In genomic region chr17:2414665-2415064, GRCh38 we compare ENCODE assay signal across 14 cellular contexts. TPM values are rescaled to one million over a fixed set of nuclear protein-coding genes. Genes with fewer than 3 reads are reported as not detected.
DNase-seq lines count a peak whose midpoint lies in the region; ATAC-seq and TF ChIP-seq lines count a peak whose summit lies in the region.
"Had no signal": no experiment of that assay in that cellular context is flagged by ENCODE, and none has a peak within 500 bp of the region (broad histone marks: within the 10 kb centered on the region; RNA-seq: fewer than 3 reads in every experiment).

No MANE protein-coding gene starts in this region.

- H3K79me1 ChIP-seq in IMR-90 (ENCODE audit: low read depth in 1 of 2, low read length in 2 of 2) (peaks cover 4 to 28% of the 10 kb centered on the region in 2 experiments; a peak in 3 of 4 replicates), neuronal stem cell (ENCODE audit: low read depth, low read length) (peaks cover 4% of the 10 kb centered on the region)

- H3K4ac ChIP-seq in IMR-90 (ENCODE audit: low read depth, low read length) = no peak overlapping the region
- no peak overlapping the region for H3K4ac ChIP-seq in neuronal stem cell (ENCODE audit: low read length)

- H2BK5ac ChIP-seq in IMR-90 (ENCODE audit: low read depth, low read length, poor library complexity, severe bottlenecking) (no peak overlapping the region), neuronal stem cell (ENCODE audit: low read length) (no peak overlapping the region)

- peak overlapping the region; percentile 56 for H3K27ac Mint-ChIP-seq in dendritic cell treated with granulocyte-macrophage colony-stimulating factor and Interleukin-4, amounts not matched to agents 40 ng/mL and 50 ng/mL, for 4 days

- H4K20me1 ChIP-seq in BLaER1 (peaks cover 13% of the 10 kb centered on the region; the same call in 1 of the 2 replicates), IMR-90 (ENCODE audit: insufficient read depth, low read length) (no peaks in the 10 kb centered on the region)

- WGBS in IMR-90 (ENCODE audit: extremely low coverage in 2 of 2, insufficient read length in 1 of 2), 2 experiments = 96% methylated on average over 15 of the region's 18 CpGs; no CpG with 5 or more reads in 1 of the 2 experiments
- WGBS in neuronal stem cell (ENCODE audit: extremely low coverage in 2 of 2, insufficient read length in 2 of 2, insufficient replicate concordance in 1 of 2), 2 donors = no CpG with 5 or more reads among the region's 18 CpGs

- 0 out of 2 replicates have a peak overlapping the region, but pooled peaks have one; percentile 15 for H3K9ac ChIP-seq in BLaER1
- H3K9ac ChIP-seq in IMR-90 (ENCODE audit: low read depth, low read length) = no peak overlapping the region
- no peak overlapping the region for H3K9ac ChIP-seq in neuronal stem cell (ENCODE audit: low read depth, low read length, poor library complexity)

- H3K14ac ChIP-seq in IMR-90 (replicated peaks; ENCODE audit: low read depth, low read length) (no peak overlapping the region), neuronal stem cell (ENCODE audit: low read length) (no peak overlapping the region)

- no peak overlapping the region for H2BK20ac ChIP-seq in IMR-90 (ENCODE audit: low read depth, low read length)

- POLR2A ChIA-PET in IMR-90 (lab: Charles Lee; ENCODE audit: unreplicated experiment) = no interaction called here

- H3K4me3 Mint-ChIP-seq in dendritic cell treated with granulocyte-macrophage colony-stimulating factor and Interleukin-4, amounts not matched to agents 40 ng/mL and 50 ng/mL, for 4 days = no peak overlapping the region
- H3K4me3 Mint-ChIP-seq: B cell, CD14-positive monocyte had no signal

- H4K91ac ChIP-seq in IMR-90 (ENCODE audit: insufficient read depth, low read depth, low read length) (no peak overlapping the region), neuronal stem cell (ENCODE audit: low read depth, low read length, poor library complexity) (no peak overlapping the region)

- H3K27me3 Mint-ChIP-seq in dendritic cell treated with granulocyte-macrophage colony-stimulating factor and Interleukin-4, amounts not matched to agents 40 ng/mL and 50 ng/mL, for 4 days = no peaks in the 10 kb centered on the region
- H3K27me3 Mint-ChIP-seq: B cell had no signal

- no peak for DNase-seq in IMR-90
- no peak for DNase-seq in neuronal stem cell (ENCODE audit: low spot score)
- DNase-seq in NCI-H446 treated with DMSO at 0.1 percent for 48 hours (lab: John Stamatoyannopoulos, UW) = no peak
- DNase-seq: Caco-2; CD8-positive, alpha-beta memory T cell; DND-41; HCEC 1CT had no signal

- CTCF ChIA-PET in IMR-90 (lab: Yijun Ruan, JAX) = interaction anchor here (2.0 to 4.9 kb wide), 2 partner anchors 10 to 32 kb away, joined by 10 to 64 read pairs; no protein-coding TSS in a partner anchor

- H3K18ac ChIP-seq in IMR-90 (ENCODE audit: low read depth, low read length) (no peak overlapping the region), neuronal stem cell (ENCODE audit: low read length) (no peak overlapping the region)

- H2AFZ ChIP-seq in IMR-90 (replicated peaks; ENCODE audit: low read length, poor library complexity) (no peak overlapping the region), neuronal stem cell (ENCODE audit: low read length) (no peak overlapping the region)

- H3K56ac ChIP-seq in IMR-90 (ENCODE audit: extremely low read depth, insufficient read depth, low read length) = no peak overlapping the region

- dilution Hi-C loops in IMR-90 (cut with HindIII; ENCODE audit: low sequenced_read_pairs, unreplicated experiment) = no loop called here

- peaks cover 37% of the 10 kb centered on the region for H3K36me3 Mint-ChIP-seq in dendritic cell treated with granulocyte-macrophage colony-stimulating factor and Interleukin-4, amounts not matched to agents 40 ng/mL and 50 ng/mL, for 4 days (ENCODE audit: low read depth)

- no peak overlapping the region for H2BK15ac ChIP-seq in IMR-90 (ENCODE audit: low read depth, low read length)
- no peak overlapping the region for H2BK15ac ChIP-seq in neuronal stem cell (ENCODE audit: low read length)

- H3K23ac ChIP-seq in IMR-90 (ENCODE audit: low read depth, low read length) (no peak overlapping the region), neuronal stem cell (ENCODE audit: low read depth, low read length, poor library complexity) (peak overlapping the region; percentile 9)

- H3K4me2 ChIP-seq in BLaER1 (no peak overlapping the region), IMR-90 (ENCODE audit: low read depth, low read length) (no peak overlapping the region), neuronal stem cell (ENCODE audit: insufficient read depth, low read length, poor library complexity, severe bottlenecking) (no peak overlapping the region)

- H2AK5ac ChIP-seq in IMR-90 (ENCODE audit: low read depth, low read length) = 0 out of 2 replicates have a peak overlapping the region, but pooled peaks have one; percentile 12
- no peak overlapping the region for H2AK5ac ChIP-seq in neuronal stem cell (ENCODE audit: low read depth, low read length)

- no peak overlapping the region for H4K8ac ChIP-seq in IMR-90 (ENCODE audit: low read depth in 2 of 2, low read length in 2 of 2)
- no peak overlapping the region for H4K8ac ChIP-seq in neuronal stem cell (ENCODE audit: low read depth, low read length)

- no peak overlapping the region for H2AK9ac ChIP-seq in IMR-90 (replicated peaks; ENCODE audit: low read depth, low read length, poor library complexity)

- H3K9me3 ChIP-seq in BLaER1 (no peaks in the 10 kb centered on the region), IMR-90 (ENCODE audit: control insufficient read depth, insufficient read depth, low read length) (no peaks in the 10 kb centered on the region), neuronal stem cell (replicated peaks in 1 of 2; ENCODE audit: control insufficient read depth in 2 of 2, insufficient read depth in 1 of 2, low read depth in 1 of 2, low read length in 2 of 2) (no peaks in the 10 kb centered on the region)
- H3K9me3 ChIP-seq: Caco-2 had no signal

- ATAC-seq in IMR-90 (ENCODE audit: low read depth) = no peak
- no peak for ATAC-seq in HG02571 (IDR thresholded peaks at IDR 0.05; ENCODE audit: unreplicated experiment)
- no peak for ATAC-seq in GM21381 (IDR thresholded peaks at IDR 0.05; ENCODE audit: unreplicated experiment)

- H4K5ac ChIP-seq in IMR-90 (ENCODE audit: low read depth, low read length) = no peak overlapping the region

- H3K27ac ChIP-seq in BLaER1 (no peak overlapping the region), IMR-90 (ENCODE audit: insufficient read depth, low read length) (no peak overlapping the region), neuronal stem cell (replicated peaks; ENCODE audit: low read length) (no peak overlapping the region)
- H3K27ac ChIP-seq: HL-60 had no signal

- no TSS peak for BruUV-seq in IMR-90 (replicated peaks; lab: Mats Ljungman, UMichigan)

- no peaks in the 10 kb centered on the region for H3K9me3 Mint-ChIP-seq in dendritic cell treated with granulocyte-macrophage colony-stimulating factor and Interleukin-4, amounts not matched to agents 40 ng/mL and 50 ng/mL, for 4 days
- H3K9me3 Mint-ChIP-seq: CD14-positive monocyte; CD8-positive, alpha-beta memory T cell had no signal

- H3K4me3 ChIP-seq in BLaER1 (no peak overlapping the region), IMR-90 (ENCODE audit: insufficient read depth, low read depth, low read length) (no peak overlapping the region), neuronal stem cell (ENCODE audit: low read length in 2 of 2) (no peak overlapping the region)

- no peak for TF ChIP-seq RAD21 in IMR-90 (IDR thresholded peaks at IDR 0.05; ENCODE audit: low read length)

- H3K9me1 ChIP-seq in IMR-90 (ENCODE audit: insufficient read depth, low read length) = no peaks in the 10 kb centered on the region; the same call in 1 of the 2 replicates

- no peak for TF ChIP-seq CTCF in IMR-90 (conservative IDR thresholded peaks at IDR 0.05; ENCODE audit: low read depth, low read length)

- peaks cover 44% of the 10 kb centered on the region for H3K4me1 Mint-ChIP-seq in dendritic cell treated with granulocyte-macrophage colony-stimulating factor and Interleukin-4, amounts not matched to agents 40 ng/mL and 50 ng/mL, for 4 days (ENCODE audit: low read depth)

- no peaks in the 10 kb centered on the region for H3K27me3 ChIP-seq in BLaER1
- H3K27me3 ChIP-seq in IMR-90 (ENCODE audit: control insufficient read depth, insufficient read depth, low read length) = no peaks in the 10 kb centered on the region
- H3K27me3 ChIP-seq in neuronal stem cell (ENCODE audit: control insufficient read depth in 3 of 3, insufficient read depth in 3 of 3, low read depth in 1 of 3, low read length in 3 of 3) = no peaks in the 10 kb centered on the region

- in situ Hi-C loops in IMR-90 (cut with MboI; ENCODE audit: low sequenced_read_pairs) = loop anchor here (5.0 kb wide), 1 partner anchor 37 kb away; no protein-coding TSS in a partner anchor

- H3K36me3 ChIP-seq in BLaER1 = peaks cover 68% of the 10 kb centered on the region
- H3K36me3 ChIP-seq in IMR-90 (ENCODE audit: control insufficient read depth, insufficient read depth, low read length) = peaks cover 9% of the 10 kb centered on the region
- peaks cover 17 to 61% of the 10 kb centered on the region in 2 donors for H3K36me3 ChIP-seq in neuronal stem cell (replicated peaks in 1 of 2; ENCODE audit: control insufficient read depth in 2 of 2, insufficient read depth in 2 of 2, low read length in 2 of 2)

- H2BK12ac ChIP-seq in neuronal stem cell (ENCODE audit: low read length) = no peak overlapping the region

- H2BK120ac ChIP-seq in IMR-90 (ENCODE audit: low read depth, low read length) = no peak overlapping the region
- no peak overlapping the region for H2BK120ac ChIP-seq in neuronal stem cell (ENCODE audit: low read depth, low read length)

- intact Hi-C loops in IMR-90 (cut with micrococcal nuclease) = no loop called here
- intact Hi-C loops in dendritic cell treated with granulocyte-macrophage colony-stimulating factor and Interleukin-4, amounts not matched to agents 40 ng/mL and 50 ng/mL, for 4 days (cut with micrococcal nuclease) = no loop called here

- H3K4me1 ChIP-seq in BLaER1 (0 out of 2 replicates have a peak, but pooled peaks cover 8% of the 10 kb centered on the region), IMR-90 (ENCODE audit: control insufficient read depth, insufficient read depth, low read length) (peaks cover 16% of the 10 kb centered on the region), neuronal stem cell (ENCODE audit: control insufficient read depth in 2 of 2, insufficient read depth in 1 of 2, low read depth in 1 of 2, low read length in 2 of 2) (peaks cover 6 to 15% of the 10 kb centered on the region in 2 donors)
- H3K4me1 ChIP-seq: Caco-2 had no signal

- TF ChIP-seq POLR2A in IMR-90 (IDR thresholded peaks at IDR 0.05; ENCODE audit: low read depth, low read length) = no peak

TF ChIP-seq in IMR-90, 13 proteins besides CTCF, POLR2A, EP300 and RAD21 (continues in another document):
- TF ChIP-seq BHLHE40 (IDR thresholded peaks at IDR 0.05; ENCODE audit: low read depth, low read length) = no peak

RNA-seq across cellular contexts. Expression of gene MNT, which starts 13.8 kb away (rescaled TPM):
- 1.4 and 1.9 TPM in 2 replicates for total RNA-seq in IMR-90 (2012; rRNA removed)
- 8.3 and 9.4 TPM in 2 replicates for polyA plus RNA-seq in IMR-90 (2012; rRNA removed)
- polyA plus RNA-seq in IMR-90 (2012; cell fraction: cytosol; rRNA removed) = 7.6 and 9.5 TPM in 2 replicates
- 48.6 and 60.0 TPM in 2 replicates for polyA plus RNA-seq in IMR-90 (2012; cell fraction: nucleus; rRNA removed; ENCODE audit: low replicate concordance)
- 14.3 TPM for polyA plus RNA-seq in neuronal stem cell (2013, experiment 1 of 2)
- polyA plus RNA-seq in neuronal stem cell (2013, experiment 2 of 2) = 15.1 TPM
